8 cellular contexts compared by ENCODE assay signal in genomic region chr9:35656841-35657326, GRCh38. TPM values are rescaled to one million over a fixed set of nuclear protein-coding genes. Genes with fewer than 3 reads are reported as not detected.
A peak's percentile ranks its signal among the peaks of the same experiment; 100 is the strongest.
DNase-seq lines count a peak whose midpoint lies in the region; TF ChIP-seq lines count a peak whose summit lies in the region.

No MANE protein-coding gene starts in this region.

- H3K4me1 ChIP-seq in GM23248 (ENCODE audit: insufficient read depth) = peaks cover 26% of the 10 kb centered on the region

- H3K9ac ChIP-seq in GM23248 = peak overlapping the region; percentile 89

- peaks cover 18% of the 10 kb centered on the region; the same call in 1 of the 2 replicates for H3K79me2 ChIP-seq in GM23248 (ENCODE audit: insufficient read depth)

- H3K9me2 ChIP-seq in GM23248 (ENCODE audit: insufficient read depth) = no peaks in the 10 kb centered on the region

- peaks cover 5% of the 10 kb centered on the region; the same call in 1 of the 2 replicates for H3K36me3 ChIP-seq in GM23248 (ENCODE audit: low read depth)

- in situ Hi-C loops in GM23248 (cut with MboI) = no loop called here

- peak; percentile 30 for DNase-seq in GM23248
- DNase-seq in fibroblast of villous mesenchyme (ENCODE audit: low read depth) = no peak
- no peak for DNase-seq in retinal pigment epithelial cell (ENCODE audit: low read depth)
- no peak for DNase-seq in SIG-M5 treated with dmso at 0.1 percent for 504 hours (lab: John Stamatoyannopoulos, UW; ENCODE audit: unreplicated experiment)
- DNase-seq in posterior vena cava (ENCODE audit: low spot score) = no peak
- DNase-seq in NCI-H345 (lab: John Stamatoyannopoulos, UW) = no peak
- DNase-seq in SW 1271 (lab: John Stamatoyannopoulos, UW) = no peak

- intact Hi-C loops in posterior vena cava (cut with DNase I) = no loop called here

- TF ChIP-seq CTCF in VCaP (conservative IDR thresholded peaks at IDR 0.05) (no peak), fibroblast of villous mesenchyme (IDR thresholded peaks at IDR 0.05; ENCODE audit: insufficient read depth, low read depth, low read length) (no peak), retinal pigment epithelial cell (conservative IDR thresholded peaks at IDR 0.05; ENCODE audit: low read depth, low read length) (no peak)

- no peaks in the 10 kb centered on the region for H4K20me1 ChIP-seq in GM23248 (ENCODE audit: insufficient read depth)

- H2AFZ ChIP-seq in GM23248 = peak overlapping the region; percentile 78

- peaks cover 35% of the 10 kb centered on the region for H3F3A ChIP-seq in GM23248 (ENCODE audit: insufficient read depth)

- H3K27ac ChIP-seq in GM23248 (peak overlapping the region; percentile 98), VCaP (peak overlapping the region; percentile 97)

- 6 to 7% methylated on average over 14 of the region's 14 CpGs for WGBS in GM23248 (ENCODE audit: low coverage in 1 of 2, low lambda C conversion rate in 2 of 2, missing lambda C conversion rate in 2 of 2), 2 experiments

- H3K4me2 ChIP-seq in GM23248 (ENCODE audit: unreplicated experiment) = peak overlapping the region; percentile 80

- no peaks in the 10 kb centered on the region for H3K27me3 ChIP-seq in GM23248 (replicated peaks; ENCODE audit: insufficient read depth)

- H3K9me3 ChIP-seq in GM23248 (ENCODE audit: low read depth) = no peaks in the 10 kb centered on the region

- peak overlapping the region; percentile 61 for H3K4me3 ChIP-seq in GM23248
- peak overlapping the region; percentile 58 for H3K4me3 ChIP-seq in fibroblast of villous mesenchyme (ENCODE audit: low read depth, low read length)
- H3K4me3 ChIP-seq in retinal pigment epithelial cell (ENCODE audit: low read length) = peak overlapping the region; percentile 47

RNA-seq across cellular contexts. Expression of gene RMRP, which starts 0.9 kb away (rescaled TPM):
- 14,230 and 20,944 TPM in 2 replicates for total RNA-seq in GM23248 (2014; rRNA removed; shearing (Covaris generic))
- polyA plus RNA-seq in GM23248 (2016; fragmentation: Nextera tagmentation; extraction: Ambion mirVana) = not detected in 2 replicates
- total RNA-seq in fibroblast of villous mesenchyme (103,191 and 163,599 TPM in 2 replicates), posterior vena cava (over 10,000 TPM; 18,238 to 21,166 TPM)

RNA-seq across cellular contexts. Expression of gene CCDC107, which starts 1.2 kb away (rescaled TPM):
- 20.5 and 28.6 TPM in 2 replicates for total RNA-seq in GM23248 (2014; rRNA removed; shearing (Covaris generic))
- polyA plus RNA-seq in GM23248 (2016; fragmentation: Nextera tagmentation; extraction: Ambion mirVana) = 52.8 and 55.7 TPM in 2 replicates
- 18.1 and 18.7 TPM in 2 replicates for total RNA-seq in fibroblast of villous mesenchyme
- total RNA-seq in posterior vena cava = 10 to 100 TPM; 54.6 to 60.3 TPM

RNA-seq across cellular contexts. Expression of gene SIT1, which starts 6.2 kb away (rescaled TPM):
- not detected in 2 replicates for total RNA-seq in GM23248 (2014; rRNA removed; shearing (Covaris generic))
- 0.58 TPM in 1 of 2 replicates, not detected in the other for polyA plus RNA-seq in GM23248 (2016; fragmentation: Nextera tagmentation; extraction: Ambion mirVana)
- total RNA-seq in fibroblast of villous mesenchyme (under 0.01 TPM in 1 of 2 replicates, not detected in the other), posterior vena cava (under 1 TPM; 0.24 to 0.56 TPM)

RNA-seq across cellular contexts. Expression of gene ARHGEF39, which starts 8.1 kb away (rescaled TPM):
- 0.13 and 2.1 TPM in 2 replicates for total RNA-seq in GM23248 (2014; rRNA removed; shearing (Covaris generic))
- polyA plus RNA-seq in GM23248 (2016; fragmentation: Nextera tagmentation; extraction: Ambion mirVana) = 1.6 and 1.8 TPM in 2 replicates
- total RNA-seq in fibroblast of villous mesenchyme (0.97 and 3.0 TPM in 2 replicates), posterior vena cava (under 1 TPM; 0.29 to 0.46 TPM)

RNA-seq across cellular contexts. Expression of gene CA9, which starts 16.8 kb away (rescaled TPM):
- 3.4 and 4.3 TPM in 2 replicates for total RNA-seq in GM23248 (2014; rRNA removed; shearing (Covaris generic))
- polyA plus RNA-seq in GM23248 (2016; fragmentation: Nextera tagmentation; extraction: Ambion mirVana) = 2.3 and 2.7 TPM in 2 replicates
- total RNA-seq in fibroblast of villous mesenchyme = under 0.01 TPM in 1 of 2 replicates, not detected in the other
- total RNA-seq in posterior vena cava = 1 to 10 TPM in 1 of 2 donors, not detected in 1; 1.2 TPM
